In the genomic region with DNA sequence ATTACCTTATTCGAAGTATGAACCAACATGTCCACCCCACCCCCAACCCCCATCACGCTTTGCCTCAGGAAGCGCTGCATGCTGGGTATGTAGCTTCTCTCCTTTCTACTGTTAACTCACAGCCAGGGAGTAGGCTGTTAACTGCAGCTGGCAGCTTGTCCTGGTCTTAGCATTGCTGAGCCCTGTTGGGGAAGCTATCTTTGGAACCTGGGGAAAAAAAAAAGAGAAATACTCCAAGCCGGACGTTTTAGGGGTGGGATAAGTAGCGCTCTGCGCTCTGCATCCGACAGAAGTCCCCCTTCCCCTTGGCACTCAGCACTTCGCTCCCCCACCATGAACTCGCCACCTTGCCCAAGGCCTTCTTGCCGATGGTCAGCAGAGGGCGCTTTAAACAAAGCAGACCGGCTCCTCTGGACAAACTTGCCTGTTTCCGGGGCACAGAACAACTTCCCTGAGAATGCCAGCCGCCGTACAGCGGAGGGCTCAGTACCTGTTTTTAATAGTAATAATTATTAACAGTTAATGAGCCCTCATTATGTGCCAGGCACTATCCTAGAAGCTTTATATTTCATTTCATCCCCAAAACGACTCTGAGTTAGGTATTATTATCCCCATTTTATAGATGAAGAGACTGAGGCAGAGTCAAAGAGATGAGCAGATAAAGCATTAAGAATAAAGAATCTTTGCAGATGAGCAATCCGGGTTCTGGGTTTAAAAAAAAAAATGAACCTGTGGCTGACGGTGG, we compare ENCODE assay signal across 9 cellular contexts. TPM values are rescaled to one million over a fixed set of nuclear protein-coding genes. Genes with fewer than 3 reads are reported as not detected.
DNase-seq lines count a peak whose midpoint lies in the region; ATAC-seq, FAIRE-seq and TF ChIP-seq lines count a peak whose summit lies in the region.
"Had no signal": no experiment of that assay in that cellular context is flagged by ENCODE, and none has a peak within 500 bp of the region (broad histone marks: within the 10 kb centered on the region; RNA-seq: fewer than 3 reads in every experiment).

No MANE protein-coding gene starts in this region.

- no peak overlapping the region for H3K27ac ChIP-seq in kidney (ENCODE audit: low read depth in 2 of 2, low read length in 2 of 2)

- H3K9me3 Mint-ChIP-seq in activated B cell treated with CpG ODN at 0.5 μM for 24 hours: no peaks in the 10 kb centered on the region
- H3K9me3 Mint-ChIP-seq: dendritic cell treated with granulocyte-macrophage colony-stimulating factor and Interleukin-4, amounts not matched to agents 40 ng/mL and 50 ng/mL, for 4 days had no signal

- DNase-seq in D341Med (ENCODE audit: low spot score) (peak; percentile 85), NCI-H226 (peak; percentile 66), activated B cell treated with CpG ODN at 0.5 μM for 24 hours (peak; percentile 55), kidney (peak; percentile 89)
- peak; percentile 62 for DNase-seq in central memory CD4-positive, alpha-beta T cell
- DNase-seq in stimulated activated CD4-positive, alpha-beta T cell treated with anti-CD3 and anti-CD28 coated beads, Interleukin-15, amount 100 ng/mL, for 24 hours: peak; percentile 84

- intact Hi-C loops in activated B cell treated with CpG ODN at 0.5 μM for 24 hours (cut with micrococcal nuclease) (loop anchor here (1.0 to 5.0 kb wide), 6 partner anchors 79 to 564 kb away; partner anchors contain the start of genes TFEB and TOMM6), kidney (cut with DNase I) (loop anchor here (5.0 kb wide), 1 partner anchor 79 kb away; no protein-coding TSS in a partner anchor)

- H3K9me3 ChIP-seq in kidney (ENCODE audit: control insufficient read depth in 1 of 2, low read length in 2 of 2): no peaks in the 10 kb centered on the region

- peaks cover 10% of the 10 kb centered on the region for H3K4me1 Mint-ChIP-seq in activated B cell treated with CpG ODN at 0.5 μM for 24 hours

- peak overlapping the region; percentile 46 for H3K4me3 Mint-ChIP-seq in activated B cell treated with CpG ODN at 0.5 μM for 24 hours
- H3K4me3 Mint-ChIP-seq: dendritic cell treated with granulocyte-macrophage colony-stimulating factor and Interleukin-4, amounts not matched to agents 40 ng/mL and 50 ng/mL, for 4 days had no signal

- H3K9ac ChIP-seq in kidney (ENCODE audit: low read length in 2 of 2): peak overlapping the region in 1 of 2 donors; percentile 12

- no peaks in the 10 kb centered on the region for H3K4me1 ChIP-seq in kidney (ENCODE audit: control insufficient read depth in 1 of 2, insufficient read depth in 1 of 2, low read depth in 1 of 2, low read length in 2 of 2)

- POLR2A ChIA-PET in activated B cell treated with CpG ODN at 0.5 μM for 24 hours (lab: Charles Lee): interaction anchor here (0.6 to 2.1 kb wide), 5 partner anchors 80 to 184 kb away, joined by 3 to 13 read pairs (median 3); partner anchors contain the start of gene TOMM6

- peaks cover 22% of the 10 kb centered on the region for H3K36me3 Mint-ChIP-seq in activated B cell treated with CpG ODN at 0.5 μM for 24 hours (ENCODE audit: low read depth)

- TF ChIP-seq CTCF in activated B cell treated with CpG ODN at 0.5 μM for 24 hours (IDR thresholded peaks at IDR 0.05) (no peak), kidney (IDR thresholded peaks at IDR 0.05; ENCODE audit: borderline replicate concordance, extremely low read depth, insufficient read depth) (peak; percentile 91)

- H3K36me3 ChIP-seq in kidney (ENCODE audit: control insufficient read depth in 1 of 2, insufficient read depth in 2 of 2, low read length in 2 of 2): no peaks in the 10 kb centered on the region

- H3K27me3 Mint-ChIP-seq in activated B cell treated with CpG ODN at 0.5 μM for 24 hours: no peaks in the 10 kb centered on the region

- ATAC-seq in HG02642 (IDR thresholded peaks at IDR 0.05; ENCODE audit: poor library complexity, unreplicated experiment) (peak; percentile 55), activated B cell treated with CpG ODN at 0.5 μM for 24 hours (ENCODE audit: low read depth) (peak; percentile 85), GM21786 (IDR thresholded peaks at IDR 0.05; ENCODE audit: unreplicated experiment) (no peak)

- no peak overlapping the region for H3K27ac Mint-ChIP-seq in activated B cell treated with CpG ODN at 0.5 μM for 24 hours
- H3K27ac Mint-ChIP-seq: dendritic cell treated with granulocyte-macrophage colony-stimulating factor and Interleukin-4, amounts not matched to agents 40 ng/mL and 50 ng/mL, for 4 days had no signal

- peak overlapping the region in 1 of 2 donors; percentile 18 for H3K4me3 ChIP-seq in kidney (ENCODE audit: low read length in 2 of 2)

- CTCF ChIA-PET in activated B cell treated with CpG ODN at 0.5 μM for 24 hours (lab: Charles Lee): interaction anchor here (0.7 to 3.7 kb wide), 16 partner anchors 11 to 477 kb away, joined by 3 to 27 read pairs (median 4); partner anchors contain the start of gene TOMM6

- FAIRE-seq in kidney (lab: Jason Lieb, UNC): no peak

RNA-seq across cellular contexts. Expression of gene MDFI, which starts 35.2 kb away (rescaled TPM):
- total RNA-seq in activated B cell treated with CpG ODN at 0.5 μM for 24 hours (not detected in 2 replicates), kidney (16.9 TPM)
- 2.3 TPM for polyA plus RNA-seq in kidney (ENCODE audit: insufficient read depth, low read depth, low replicate concordance)

RNA-seq across cellular contexts. Expression of gene FOXP4, which starts 56.9 kb away (rescaled TPM):
- total RNA-seq in activated B cell treated with CpG ODN at 0.5 μM for 24 hours (37.8 and 40.7 TPM in 2 replicates), kidney (33.2 TPM)
- 14.0 TPM for polyA plus RNA-seq in kidney (ENCODE audit: insufficient read depth, low read depth, low replicate concordance)

Comparison
In these comparisons a context has a peak if more than half of its experiments do, and no peak if none do; other contexts are left out.
1. RNA of gene MDFI, which starts 35.2 kb away (total RNA-seq): 16.9 TPM in kidney (single experiment); not detected in activated B cell treated with CpG ODN at 0.5 μM for 24 hours; every median in the first group is over 10 times any median in the second.
2. Peak in every context shown above with its lines, with median percentiles within 50 percentile points of each other: DNase-seq.